ENCODE assay signal across 1 cellular context in genomic region chr5:126864042-126864688, GRCh38.
TF ChIP-seq lines count a peak whose summit lies in the region.

No MANE protein-coding gene starts in this region.

TF ChIP-seq in K562, 482 proteins besides CTCF, POLR2A, EP300 and RAD21 (continued from another document and continues in another):
- no peak for TF ChIP-seq RREB1 (CRISPR knock-in tag; IDR thresholded peaks at IDR 0.05)
- TF ChIP-seq ETS1 (conservative IDR thresholded peaks at IDR 0.05; ENCODE audit: control insufficient read depth, low read depth, low read length) = no peak
- TF ChIP-seq ZBTB17 (CRISPR knock-in tag; IDR thresholded peaks at IDR 0.05) = no peak
- no peak for TF ChIP-seq ZNF143 (CRISPR knock-in tag; IDR thresholded peaks at IDR 0.05)
- TF ChIP-seq KDM2B (CRISPR knock-in tag; IDR thresholded peaks at IDR 0.05) = no peak
- TF ChIP-seq RERE (CRISPR knock-in tag; IDR thresholded peaks at IDR 0.05; ENCODE audit: borderline replicate concordance) = no peak
- no peak for TF ChIP-seq ATF2 (CRISPR knock-in tag; IDR thresholded peaks at IDR 0.05)
- TF ChIP-seq IRF1 (CRISPR knock-in tag; IDR thresholded peaks at IDR 0.05; ENCODE audit: borderline replicate concordance) = no peak
- no peak for TF ChIP-seq TEAD4 (IDR thresholded peaks at IDR 0.05; ENCODE audit: low read length)
- no peak for TF ChIP-seq TEAD4 (CRISPR knock-in tag; IDR thresholded peaks at IDR 0.05; ENCODE audit: borderline replicate concordance)
- TF ChIP-seq RBM34 (IDR thresholded peaks at IDR 0.05; ENCODE audit: borderline replicate concordance, insufficient read depth, low read length) = no peak
- TF ChIP-seq SOX6 (IDR thresholded peaks at IDR 0.05) = no peak
- TF ChIP-seq RBM17 (IDR thresholded peaks at IDR 0.05; ENCODE audit: borderline replicate concordance, low read depth, low read length) = no peak
- no peak for TF ChIP-seq BACH1 (tag; IDR thresholded peaks at IDR 0.05)
- TF ChIP-seq CLOCK (CRISPR knock-in tag; IDR thresholded peaks at IDR 0.05; ENCODE audit: borderline replicate concordance) = no peak
- no peak for TF ChIP-seq GMEB1 (CRISPR knock-in tag; IDR thresholded peaks at IDR 0.05)
- TF ChIP-seq MCM3 (IDR thresholded peaks at IDR 0.05) = no peak
- no peak for TF ChIP-seq ARHGAP35 (IDR thresholded peaks at IDR 0.05; ENCODE audit: partially characterized antibody)
- no peak for TF ChIP-seq TCF3 (CRISPR knock-in tag; IDR thresholded peaks at IDR 0.05)
- peak; percentile 34; the same call in 1 of the 2 replicates for TF ChIP-seq POLR2H (tag; IDR thresholded peaks at IDR 0.05; ENCODE audit: low read depth)
- peak; percentile 25; the same call in 1 of the 2 replicates for TF ChIP-seq NBN (IDR thresholded peaks at IDR 0.05; ENCODE audit: low read depth)
- no peak for TF ChIP-seq ZNF384 (IDR thresholded peaks at IDR 0.05; ENCODE audit: low read depth, low read length)
- TF ChIP-seq TAF9B (IDR thresholded peaks at IDR 0.05; ENCODE audit: partially characterized antibody) = no peak
- no peak for TF ChIP-seq ETV5 (CRISPR knock-in tag; IDR thresholded peaks at IDR 0.05; ENCODE audit: low read depth)
- TF ChIP-seq ZNF165 (CRISPR knock-in tag; IDR thresholded peaks at IDR 0.05; ENCODE audit: borderline replicate concordance) = no peak
- TF ChIP-seq CBX8 (IDR thresholded peaks at IDR 0.05; ENCODE audit: borderline replicate concordance, extremely low read depth, low read depth, low read length, poor library complexity, severe bottlenecking) = no peak
- no peak for TF ChIP-seq TRIM24 (IDR thresholded peaks at IDR 0.05)
- no peak for TF ChIP-seq SPI1 (IDR thresholded peaks at IDR 0.05; ENCODE audit: borderline replicate concordance, low read depth, low read length)
- TF ChIP-seq SUPT5H (IDR thresholded peaks at IDR 0.05) = 0 out of 2 replicates have a peak, but pooled peaks have one; percentile 48
- TF ChIP-seq POLR2B (IDR thresholded peaks at IDR 0.05; ENCODE audit: low read depth, partially characterized antibody) = no peak
- no peak for TF ChIP-seq NFATC3 (IDR thresholded peaks at IDR 0.05)
- no peak for TF ChIP-seq NCOR1 (IDR thresholded peaks at IDR 0.05)
- TF ChIP-seq CREB3 (tag; conservative IDR thresholded peaks at IDR 0.05; ENCODE audit: low read depth) = no peak
- TF ChIP-seq FOXK1 (CRISPR knock-in tag; IDR thresholded peaks at IDR 0.05; ENCODE audit: borderline replicate concordance) = no peak
- TF ChIP-seq CBFA2T2 (conservative IDR thresholded peaks at IDR 0.05) = no peak
- TF ChIP-seq ZEB2 (IDR thresholded peaks at IDR 0.05) = no peak
- no peak for TF ChIP-seq NR3C1 (CRISPR knock-in tag; IDR thresholded peaks at IDR 0.05)
- TF ChIP-seq RFX7 (CRISPR knock-in tag; IDR thresholded peaks at IDR 0.05) = no peak
- TF ChIP-seq GATAD2B (IDR thresholded peaks at IDR 0.05; ENCODE audit: borderline replicate concordance) = no peak
- TF ChIP-seq ATF1 (CRISPR knock-in tag; IDR thresholded peaks at IDR 0.05) = no peak
- peak; percentile 71 for TF ChIP-seq ATF1 (tag; IDR thresholded peaks at IDR 0.05)
- no peak for TF ChIP-seq NFRKB (IDR thresholded peaks at IDR 0.05; ENCODE audit: low read depth)
- TF ChIP-seq MXD1 (CRISPR knock-in tag; IDR thresholded peaks at IDR 0.05; ENCODE audit: borderline replicate concordance, poor library complexity, severe bottlenecking) = peak; percentile 29
- TF ChIP-seq ZNF445 (CRISPR knock-in tag; IDR thresholded peaks at IDR 0.05; ENCODE audit: low read depth) = no peak
- no peak for TF ChIP-seq ZNF75A (CRISPR knock-in tag; IDR thresholded peaks at IDR 0.05)
- no peak for TF ChIP-seq KDM4B (IDR thresholded peaks at IDR 0.05; ENCODE audit: borderline replicate concordance in 2 of 2, low read depth in 1 of 2)
